8 cellular contexts compared by ENCODE assay signal in the genomic region with DNA sequence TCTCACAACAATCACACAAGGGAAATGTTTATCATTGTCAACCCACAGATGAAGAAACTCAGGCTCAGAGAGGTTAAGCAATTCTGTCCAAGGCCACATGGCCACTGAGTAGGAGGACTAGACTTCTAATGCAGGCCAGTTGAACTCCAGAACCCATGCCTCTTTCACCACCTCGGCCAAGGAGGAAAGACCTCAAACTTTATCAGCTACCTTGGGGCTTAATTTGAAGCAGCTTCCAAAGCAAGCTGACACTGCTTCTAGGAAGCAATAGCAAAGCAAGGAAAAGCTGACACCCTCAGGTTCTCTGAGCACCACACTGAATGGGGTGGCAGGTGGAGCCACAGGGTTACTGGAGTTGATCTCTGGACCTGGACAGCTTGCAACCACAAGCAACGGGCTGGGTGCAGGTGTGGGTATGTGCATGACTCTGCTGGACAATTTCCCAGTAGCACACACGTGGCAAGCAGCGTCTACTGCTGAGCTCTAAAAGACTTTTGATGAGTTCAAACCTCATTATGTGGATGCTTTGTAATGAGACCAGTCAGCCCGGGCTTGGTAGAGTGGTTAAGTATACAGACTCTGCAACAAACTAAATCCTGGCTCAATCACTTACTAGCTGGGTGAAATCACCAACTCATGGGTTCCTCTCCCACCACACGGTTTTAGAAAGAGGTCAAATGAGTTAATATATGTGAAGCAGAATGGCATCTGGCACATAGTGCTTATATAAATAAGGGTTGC. TPM values are rescaled to one million over a fixed set of nuclear protein-coding genes. Genes with fewer than 3 reads are reported as not detected.
DNase-seq lines count a peak whose midpoint lies in the region; ATAC-seq, FAIRE-seq and TF ChIP-seq lines count a peak whose summit lies in the region.

No MANE protein-coding gene starts in this region.

- intact Hi-C loops in activated CD4-positive, alpha-beta T cell treated with anti-CD3 and anti-CD28 coated beads, Interleukin-2, amount 10 ng/mL, durations not matched to agents 24 days and 14 days (cut with micrococcal nuclease), result loop anchor here (1.0 kb wide), 1 partner anchor 987 kb away; no protein-coding TSS in a partner anchor
- intact Hi-C loops in right cardiac atrium (cut with DNase I), result loop anchor here (2.0 to 10.0 kb wide), 9 partner anchors 48 to 602 kb away; a partner anchor contains a TSS

- ATAC-seq in T-cell (replicated peaks in 1 of 4) (peak in 1 of 4 experiments; percentile 8), right cardiac atrium (peak; percentile 20 to 23)

- TF ChIP-seq POLR2A in tibial nerve (IDR thresholded peaks at IDR 0.05) (no peak), GM12891 (IDR thresholded peaks at IDR 0.05; ENCODE audit: low read depth, low read length) (no peak)

- peak overlapping the region; percentile 66 for H3K4me3 Mint-ChIP-seq in activated CD4-positive, alpha-beta T cell treated with anti-CD3 and anti-CD28 coated beads, Interleukin-2, amount 10 ng/mL, durations not matched to agents 24 days and 14 days
- H3K4me3 Mint-ChIP-seq in T-cell (no peak overlapping the region), nephron progenitor cell (no peak overlapping the region)

- TF ChIP-seq CTCF in tibial nerve (IDR thresholded peaks at IDR 0.05), result no peak
- TF ChIP-seq CTCF in nephron progenitor cell (IDR thresholded peaks at IDR 0.05), result no peak

- no peaks in the 10 kb centered on the region for H3K9me3 Mint-ChIP-seq in activated CD4-positive, alpha-beta T cell treated with anti-CD3 and anti-CD28 coated beads, Interleukin-2, amount 10 ng/mL, durations not matched to agents 24 days and 14 days
- H3K9me3 Mint-ChIP-seq in T-cell (no peaks in the 10 kb centered on the region), nephron progenitor cell (no peaks in the 10 kb centered on the region)

- DNase-seq in activated CD4-positive, alpha-beta T cell treated with anti-CD3 and anti-CD28 coated beads, Interleukin-2, amount 10 ng/mL, durations not matched to agents 24 days and 14 days, result no peak
- no peak for DNase-seq in activated CD4-positive, alpha-beta T cell treated with anti-CD3 and anti-CD28 coated beads, Interleukin-2, amount 50 U/mL, for 1 hour
- DNase-seq in T-cell (no peak), right cardiac atrium (peak in 2 of 3 donors; percentile 44 to 67), tibial nerve (ENCODE audit: low spot score in 2 of 2) (no peak), nephron progenitor cell (no peak), GM12891 (ENCODE audit: insufficient read length, low spot score) (no peak), NCI-H128 (lab: John Stamatoyannopoulos, UW; ENCODE audit: unreplicated experiment) (no peak)

- peaks cover 33% of the 10 kb centered on the region for H3K36me3 Mint-ChIP-seq in activated CD4-positive, alpha-beta T cell treated with anti-CD3 and anti-CD28 coated beads, Interleukin-2, amount 10 ng/mL, durations not matched to agents 24 days and 14 days (ENCODE audit: low read depth)
- H3K36me3 Mint-ChIP-seq in T-cell, result peaks cover 16% of the 10 kb centered on the region
- H3K36me3 Mint-ChIP-seq in nephron progenitor cell (ENCODE audit: low read depth), result peaks cover 11% of the 10 kb centered on the region

- H3K27me3 Mint-ChIP-seq in activated CD4-positive, alpha-beta T cell treated with anti-CD3 and anti-CD28 coated beads, Interleukin-2, amount 10 ng/mL, durations not matched to agents 24 days and 14 days, result no peaks in the 10 kb centered on the region
- H3K27me3 Mint-ChIP-seq in T-cell, result no peaks in the 10 kb centered on the region
- peaks cover 4% of the 10 kb centered on the region for H3K27me3 Mint-ChIP-seq in nephron progenitor cell (ENCODE audit: low read depth, poor library complexity)

- TF ChIP-seq EP300 in tibial nerve (IDR thresholded peaks at IDR 0.05), result no peak

- peaks cover 55% of the 10 kb centered on the region for H3K4me1 Mint-ChIP-seq in activated CD4-positive, alpha-beta T cell treated with anti-CD3 and anti-CD28 coated beads, Interleukin-2, amount 10 ng/mL, durations not matched to agents 24 days and 14 days
- H3K4me1 Mint-ChIP-seq in T-cell, result peaks cover 7 to 46% (median 40%) of the 10 kb centered on the region in 3 donors
- peaks cover 21% of the 10 kb centered on the region for H3K4me1 Mint-ChIP-seq in nephron progenitor cell

- H3K27ac ChIP-seq in right cardiac atrium (ENCODE audit: low read length) (peak overlapping the region; percentile 33), tibial nerve (peak overlapping the region; percentile 50 to 90 (median 79))

- H3K4me1 ChIP-seq in right cardiac atrium (ENCODE audit: control insufficient read depth, insufficient read depth, low read length), result peaks cover 21% of the 10 kb centered on the region
- H3K4me1 ChIP-seq in tibial nerve, result peaks cover 0 to 59% (median 36%) of the 10 kb centered on the region in 4 donors

- H3K4me3 ChIP-seq in right cardiac atrium (ENCODE audit: low read length) (no peak overlapping the region), tibial nerve (no peak overlapping the region)

- no peaks in the 10 kb centered on the region for H3K9me3 ChIP-seq in right cardiac atrium (ENCODE audit: control insufficient read depth, low read length)
- no peaks in the 10 kb centered on the region for H3K9me3 ChIP-seq in tibial nerve

- POLR2A ChIA-PET in T-cell (lab: Charles Lee), result interaction anchor here (0.5 to 3.0 kb wide), 3 partner anchors 12 to 48 kb away, joined by 3 to 13 read pairs (median 5); no protein-coding TSS in a partner anchor

- H3K27me3 ChIP-seq in right cardiac atrium (ENCODE audit: control insufficient read depth, insufficient read depth) (no peaks in the 10 kb centered on the region), tibial nerve (no peaks in the 10 kb centered on the region)

- 31% methylated on average over 6 of the region's 6 CpGs for WGBS in right cardiac atrium
- WGBS in tibial nerve, 2 donors, result 19 to 22% methylated on average over 5 to 6 of the region's 6 CpGs

- H3K36me3 ChIP-seq in tibial nerve, result peaks cover 0 to 27% (median 0%) of the 10 kb centered on the region in 3 donors

- no peak overlapping the region for H3K27ac Mint-ChIP-seq in activated CD4-positive, alpha-beta T cell treated with anti-CD3 and anti-CD28 coated beads, Interleukin-2, amount 10 ng/mL, durations not matched to agents 24 days and 14 days
- H3K27ac Mint-ChIP-seq in T-cell (peak overlapping the region; percentile 55 to 69), nephron progenitor cell (no peak overlapping the region)

- CTCF ChIA-PET in T-cell (lab: Charles Lee), result interaction anchor here (0.6 to 3.8 kb wide), 49 partner anchors 9 to 1081 kb away, joined by 3 to 35 read pairs (median 5); a partner anchor contains a TSS

- no peak for FAIRE-seq in GM12891 (lab: Jason Lieb, UNC)

TF ChIP-seq in GM12891, 5 proteins besides CTCF, POLR2A, EP300 and RAD21:
- TF ChIP-seq PAX5 (IDR thresholded peaks at IDR 0.05; ENCODE audit: insufficient read depth, low read length, severe bottlenecking) (no peak), POU2F2 (IDR thresholded peaks at IDR 0.05; ENCODE audit: low read depth, low read length) (no peak), SPI1 (IDR thresholded peaks at IDR 0.05; ENCODE audit: low read depth, low read length) (no peak), TAF1 (IDR thresholded peaks at IDR 0.05; ENCODE audit: low read depth, low read length) (no peak), POLR2AphosphoS5 (IDR thresholded peaks at IDR 0.05; ENCODE audit: low read depth, low read length) (no peak)

RNA-seq across cellular contexts. Expression of a gene that starts 23.1 kb away (rescaled TPM):
- total RNA-seq in activated CD4-positive, alpha-beta T cell treated with anti-CD3 and anti-CD28 coated beads, Interleukin-2, amount 10 ng/mL, durations not matched to agents 24 days and 14 days, result 171 and 172 TPM in 2 replicates
- total RNA-seq in T-cell (1,000 to 10,000 TPM in 2 of 5 donors, 100 to 1,000 TPM in 3; 271 to 1,140 (median 276) TPM), right cardiac atrium (10 to 100 TPM; 30.1 to 60.6 (median 41.2) TPM), tibial nerve (100 to 1,000 TPM; 176 to 239 (median 239) TPM)
- 39.4 TPM for polyA plus RNA-seq in right cardiac atrium
- 114 TPM for polyA plus RNA-seq in GM12891 (2012; ENCODE audit: low read depth, missing spikeins)

Comparison
In these comparisons a context has a peak if more than half of its experiments do, and no peak if none do; other contexts are left out.
1. DNase-seq: peak in right cardiac atrium (2 of 3); none in activated CD4-positive, alpha-beta T cell treated with anti-CD3 and anti-CD28 coated beads, Interleukin-2, amount 10 ng/mL, durations not matched to agents 24 days and 14 days (single experiment), activated CD4-positive, alpha-beta T cell treated with anti-CD3 and anti-CD28 coated beads, Interleukin-2, amount 50 U/mL, for 1 hour (single experiment), T-cell (0 of 34), tibial nerve (0 of 2), nephron progenitor cell (single experiment), GM12891 (single experiment) and NCI-H128 (single experiment).
2. H3K27ac Mint-ChIP-seq: peak in T-cell (2 of 2); none in activated CD4-positive, alpha-beta T cell treated with anti-CD3 and anti-CD28 coated beads, Interleukin-2, amount 10 ng/mL, durations not matched to agents 24 days and 14 days (single experiment) and nephron progenitor cell (single experiment).